1 cellular context compared by ENCODE assay signal in the genomic region with DNA sequence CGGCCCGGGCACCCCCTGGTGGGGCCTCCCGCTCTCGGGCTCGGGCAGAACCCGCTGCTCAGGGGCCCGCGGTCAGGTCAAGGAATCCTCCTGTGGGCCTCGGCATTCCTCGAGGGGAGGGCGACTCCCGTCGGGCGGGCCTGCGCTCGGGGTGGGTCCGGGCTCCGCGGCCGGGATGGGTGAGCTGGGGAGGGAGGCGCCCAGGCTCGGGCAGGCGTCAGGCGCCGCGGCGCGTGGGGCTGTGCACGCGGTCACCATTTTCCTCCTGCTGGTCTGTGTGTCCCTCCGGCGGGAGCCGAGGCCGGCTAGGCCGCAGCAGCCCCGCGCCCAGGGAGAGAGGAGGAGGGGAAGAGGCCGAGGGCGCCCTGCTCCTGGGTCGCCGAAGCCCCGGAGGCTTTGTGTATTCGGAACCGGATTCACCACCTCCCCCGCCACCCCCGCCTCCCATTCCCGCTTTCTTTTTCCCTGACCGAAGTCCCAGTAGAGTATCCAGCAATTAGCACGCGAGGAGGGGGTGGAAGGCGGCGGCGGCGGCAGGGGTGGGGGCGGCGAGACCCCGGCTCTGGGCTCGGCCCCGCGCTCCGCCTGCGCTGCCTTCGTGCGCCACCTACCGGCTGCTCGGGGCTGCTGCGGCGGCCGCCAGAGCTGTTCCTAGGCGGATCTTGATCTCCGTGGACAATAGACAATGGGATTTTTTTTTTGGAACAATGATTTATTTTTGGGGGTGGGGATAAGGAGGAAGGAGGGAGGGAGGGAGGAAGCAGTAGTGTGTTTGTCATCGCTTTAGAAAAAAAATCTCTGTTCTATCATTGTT.
TF ChIP-seq lines count a peak whose summit lies in the region.

No MANE protein-coding gene starts in this region.

TF ChIP-seq in SK-N-SH treated with all-trans-retinoic acid at 6 μM for 48 hours, 23 proteins besides CTCF, POLR2A, EP300 and RAD21 (continued from another document):
- TF ChIP-seq, protein P1, sequence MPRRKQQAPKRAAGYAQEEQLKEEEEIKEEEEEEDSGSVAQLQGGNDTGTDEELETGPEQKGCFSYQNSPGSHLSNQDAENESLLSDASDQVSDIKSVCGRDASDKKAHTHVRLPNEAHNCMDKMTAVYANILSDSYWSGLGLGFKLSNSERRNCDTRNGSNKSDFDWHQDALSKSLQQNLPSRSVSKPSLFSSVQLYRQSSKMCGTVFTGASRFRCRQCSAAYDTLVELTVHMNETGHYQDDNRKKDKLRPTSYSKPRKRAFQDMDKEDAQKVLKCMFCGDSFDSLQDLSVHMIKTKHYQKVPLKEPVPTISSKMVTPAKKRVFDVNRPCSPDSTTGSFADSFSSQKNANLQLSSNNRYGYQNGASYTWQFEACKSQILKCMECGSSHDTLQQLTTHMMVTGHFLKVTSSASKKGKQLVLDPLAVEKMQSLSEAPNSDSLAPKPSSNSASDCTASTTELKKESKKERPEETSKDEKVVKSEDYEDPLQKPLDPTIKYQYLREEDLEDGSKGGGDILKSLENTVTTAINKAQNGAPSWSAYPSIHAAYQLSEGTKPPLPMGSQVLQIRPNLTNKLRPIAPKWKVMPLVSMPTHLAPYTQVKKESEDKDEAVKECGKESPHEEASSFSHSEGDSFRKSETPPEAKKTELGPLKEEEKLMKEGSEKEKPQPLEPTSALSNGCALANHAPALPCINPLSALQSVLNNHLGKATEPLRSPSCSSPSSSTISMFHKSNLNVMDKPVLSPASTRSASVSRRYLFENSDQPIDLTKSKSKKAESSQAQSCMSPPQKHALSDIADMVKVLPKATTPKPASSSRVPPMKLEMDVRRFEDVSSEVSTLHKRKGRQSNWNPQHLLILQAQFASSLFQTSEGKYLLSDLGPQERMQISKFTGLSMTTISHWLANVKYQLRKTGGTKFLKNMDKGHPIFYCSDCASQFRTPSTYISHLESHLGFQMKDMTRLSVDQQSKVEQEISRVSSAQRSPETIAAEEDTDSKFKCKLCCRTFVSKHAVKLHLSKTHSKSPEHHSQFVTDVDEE (CRISPR knock-in tag; IDR thresholded peaks at IDR 0.05): no peak; the same call in 1 of the 2 replicates
- TF ChIP-seq ZNF8 (CRISPR knock-in tag; IDR thresholded peaks at IDR 0.05): 0 out of 2 replicates have a peak, but pooled peaks have one; percentile 8
- TF ChIP-seq OSR1 (CRISPR knock-in tag; IDR thresholded peaks at IDR 0.05): no peak
- TF ChIP-seq ZFP30 (CRISPR knock-in tag; IDR thresholded peaks at IDR 0.05): no peak
- TF ChIP-seq ZNF70 (CRISPR knock-in tag; IDR thresholded peaks at IDR 0.05): peak; percentile 75
- TF ChIP-seq ZNF565 (CRISPR knock-in tag; conservative IDR thresholded peaks at IDR 0.05; ENCODE audit: low read depth): no peak
- TF ChIP-seq ISL1 (CRISPR knock-in tag; IDR thresholded peaks at IDR 0.05): no peak
- TF ChIP-seq RARB (CRISPR knock-in tag; IDR thresholded peaks at IDR 0.05): no peak
- no peak for TF ChIP-seq BACH2 (CRISPR knock-in tag; IDR thresholded peaks at IDR 0.05; ENCODE audit: borderline replicate concordance)
- TF ChIP-seq ZC3H10 (CRISPR knock-in tag; IDR thresholded peaks at IDR 0.05): no peak
- TF ChIP-seq, protein P2, sequence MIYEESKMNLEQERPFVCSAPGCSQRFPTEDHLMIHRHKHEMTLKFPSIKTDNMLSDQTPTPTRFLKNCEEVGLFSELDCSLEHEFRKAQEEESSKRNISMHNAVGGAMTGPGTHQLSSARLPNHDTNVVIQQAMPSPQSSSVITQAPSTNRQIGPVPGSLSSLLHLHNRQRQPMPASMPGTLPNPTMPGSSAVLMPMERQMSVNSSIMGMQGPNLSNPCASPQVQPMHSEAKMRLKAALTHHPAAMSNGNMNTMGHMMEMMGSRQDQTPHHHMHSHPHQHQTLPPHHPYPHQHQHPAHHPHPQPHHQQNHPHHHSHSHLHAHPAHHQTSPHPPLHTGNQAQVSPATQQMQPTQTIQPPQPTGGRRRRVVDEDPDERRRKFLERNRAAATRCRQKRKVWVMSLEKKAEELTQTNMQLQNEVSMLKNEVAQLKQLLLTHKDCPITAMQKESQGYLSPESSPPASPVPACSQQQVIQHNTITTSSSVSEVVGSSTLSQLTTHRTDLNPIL (CRISPR knock-in tag; IDR thresholded peaks at IDR 0.05; ENCODE audit: low read depth): no peak
